Comparison of ENCODE assay signal across 8 cellular contexts in genomic region chr6:159038914-159039884, GRCh38. TPM values are rescaled to one million over a fixed set of nuclear protein-coding genes. Genes with fewer than 3 reads are reported as not detected.
DNase-seq lines count a peak whose midpoint lies in the region; ATAC-seq and TF ChIP-seq lines count a peak whose summit lies in the region.
"Had no signal": no experiment of that assay in that cellular context is flagged by ENCODE, and none has a peak within 500 bp of the region (broad histone marks: within the 10 kb centered on the region; RNA-seq: fewer than 3 reads in every experiment).

No MANE protein-coding gene starts in this region.

- peaks cover 36% of the 10 kb centered on the region for H3K4me1 ChIP-seq in MM.1S (ENCODE audit: low read length)
- H3K4me1 ChIP-seq: psoas muscle had no signal

- no peaks in the 10 kb centered on the region for H3K36me3 ChIP-seq in MM.1S (replicated peaks; ENCODE audit: insufficient read depth, low read length)

- H2AFZ ChIP-seq in MM.1S (ENCODE audit: low read length), result no peak overlapping the region

- DNase-seq in HFF-Myc (ENCODE audit: extremely low read depth, low read depth), result peak; percentile 4
- DNase-seq in MM.1S, result peak; percentile 78
- DNase-seq in cardiac fibroblast (ENCODE audit: low read depth in 2 of 2), result peak; percentile 5 to 24
- DNase-seq in natural killer cell treated with Interleukin-12 subunit alpha and Interleukin-12 subunit beta and Interleukin-15 and Interleukin-18, amount 100 ng/mL, for 72 hours (ENCODE audit: low spot score), result peak; percentile 79
- DNase-seq in HK-2 (ENCODE audit: unreplicated experiment), result no peak
- DNase-seq in dedifferentiated amniotic fluid mesenchymal stem cell (ENCODE audit: extremely low spot score), result no peak
- DNase-seq: psoas muscle had no signal

- no peaks in the 10 kb centered on the region for H4K20me1 ChIP-seq in MM.1S (ENCODE audit: insufficient read depth, low read length)

- H3K9ac ChIP-seq in MM.1S (ENCODE audit: low read length), result peak overlapping the region; percentile 55

- H3K4me1 Mint-ChIP-seq in natural killer cell treated with Interleukin-12 subunit alpha and Interleukin-12 subunit beta and Interleukin-15 and Interleukin-18, amount 100 ng/mL, for 72 hours (ENCODE audit: low read depth in 2 of 2), result peaks cover 56 to 82% of the 10 kb centered on the region in 2 donors

- H3K79me2 ChIP-seq in MM.1S (ENCODE audit: low read length), result no peaks in the 10 kb centered on the region

- H3K4me3 ChIP-seq in HFF-Myc (replicated peaks; ENCODE audit: low read depth, low read length) (no peak overlapping the region), MM.1S (ENCODE audit: low read length) (peak overlapping the region; percentile 14), cardiac fibroblast (replicated peaks in 1 of 2; ENCODE audit: low read depth in 2 of 2, low read length in 2 of 2) (no peak overlapping the region)
- H3K4me3 ChIP-seq: psoas muscle had no signal

- no peaks in the 10 kb centered on the region for H3K9me3 Mint-ChIP-seq in natural killer cell treated with Interleukin-12 subunit alpha and Interleukin-12 subunit beta and Interleukin-15 and Interleukin-18, amount 100 ng/mL, for 72 hours

- H3K9me2 ChIP-seq in MM.1S (replicated peaks; ENCODE audit: insufficient read depth, low read length), result no peaks in the 10 kb centered on the region

- peaks cover 73% of the 10 kb centered on the region for H3K36me3 Mint-ChIP-seq in natural killer cell treated with Interleukin-12 subunit alpha and Interleukin-12 subunit beta and Interleukin-15 and Interleukin-18, amount 100 ng/mL, for 72 hours

- peak overlapping the region; percentile 95 for H3K4me3 Mint-ChIP-seq in natural killer cell treated with Interleukin-12 subunit alpha and Interleukin-12 subunit beta and Interleukin-15 and Interleukin-18, amount 100 ng/mL, for 72 hours

- ATAC-seq in GM18519 (IDR thresholded peaks at IDR 0.05; ENCODE audit: low FRiP score, unreplicated experiment), result peak; percentile 77
- peak; percentile 84 to 89 for ATAC-seq in natural killer cell treated with Interleukin-12 subunit alpha and Interleukin-12 subunit beta and Interleukin-15 and Interleukin-18, amount 100 ng/mL, for 72 hours

- H3K27me3 Mint-ChIP-seq in natural killer cell treated with Interleukin-12 subunit alpha and Interleukin-12 subunit beta and Interleukin-15 and Interleukin-18, amount 100 ng/mL, for 72 hours, result no peaks in the 10 kb centered on the region

- peaks cover 27% of the 10 kb centered on the region for H3F3A ChIP-seq in MM.1S (ENCODE audit: insufficient read depth, low read length)

- peak overlapping the region; percentile 69 for H3K4me2 ChIP-seq in MM.1S (ENCODE audit: low read depth, low read length)

- H3K27ac Mint-ChIP-seq in natural killer cell treated with Interleukin-12 subunit alpha and Interleukin-12 subunit beta and Interleukin-15 and Interleukin-18, amount 100 ng/mL, for 72 hours, result peak overlapping the region; percentile 94

- H3K9me3 ChIP-seq in MM.1S (replicated peaks; ENCODE audit: insufficient read depth, low read length), result no peaks in the 10 kb centered on the region
- H3K9me3 ChIP-seq: psoas muscle had no signal

- no peaks in the 10 kb centered on the region for H3K27me3 ChIP-seq in MM.1S (replicated peaks; ENCODE audit: insufficient read depth, low read length)

- peak overlapping the region; percentile 95 for H3K27ac ChIP-seq in MM.1S (ENCODE audit: low read length)
- H3K27ac ChIP-seq: psoas muscle had no signal

- TF ChIP-seq CTCF in HFF-Myc (IDR thresholded peaks at IDR 0.05; ENCODE audit: low read depth, low read length, missing control alignments) (no peak), MM.1S (IDR thresholded peaks at IDR 0.05; ENCODE audit: low read length) (no peak), cardiac fibroblast (IDR thresholded peaks at IDR 0.05; ENCODE audit: low read depth, low read length) (no peak)

RNA-seq across cellular contexts. Expression of gene TAGAP, which starts 5.6 kb away (rescaled TPM):
- total RNA-seq in natural killer cell treated with Interleukin-12 subunit alpha and Interleukin-12 subunit beta and Interleukin-15 and Interleukin-18, amount 100 ng/mL, for 72 hours, result 10 to 100 TPM; 39.6 to 46.8 TPM

RNA-seq across cellular contexts. Expression of gene RSPH3, which starts 39.2 kb away (rescaled TPM):
- 1 to 10 TPM; 1.9 to 2.4 TPM for total RNA-seq in natural killer cell treated with Interleukin-12 subunit alpha and Interleukin-12 subunit beta and Interleukin-15 and Interleukin-18, amount 100 ng/mL, for 72 hours

Comparison
In these comparisons a context has a peak if more than half of its experiments do, and no peak if none do; other contexts are left out.
1. DNase-seq: peak in HFF-Myc (single experiment), MM.1S (single experiment), cardiac fibroblast (2 of 2) and natural killer cell treated with Interleukin-12 subunit alpha and Interleukin-12 subunit beta and Interleukin-15 and Interleukin-18, amount 100 ng/mL, for 72 hours (single experiment); none in HK-2 (single experiment) and dedifferentiated amniotic fluid mesenchymal stem cell (single experiment).